In genomic region chr6:55176958-55177357, GRCh38 we compare ENCODE assay signal across 20 cellular contexts. TPM values are rescaled to one million over a fixed set of nuclear protein-coding genes. Genes with fewer than 3 reads are reported as not detected.
A peak's percentile ranks its signal among the peaks of the same experiment; 100 is the strongest.
DNase-seq lines count a peak whose midpoint lies in the region; ATAC-seq and TF ChIP-seq lines count a peak whose summit lies in the region.
"Had no signal": no experiment of that assay in that cellular context is flagged by ENCODE, and none has a peak within 500 bp of the region (broad histone marks: within the 10 kb centered on the region; RNA-seq: fewer than 3 reads in every experiment).

No MANE protein-coding gene starts in this region.

- H2BK15ac ChIP-seq in mesenchymal stem cell (ENCODE audit: low read depth, poor library complexity, severe bottlenecking) = no peak overlapping the region

- H3K27me3 ChIP-seq in DND-41 (ENCODE audit: insufficient read depth, low read length, poor library complexity) (no peaks in the 10 kb centered on the region), mesenchymal stem cell (ENCODE audit: control insufficient read depth in 1 of 2, insufficient read depth in 1 of 2, low read length in 2 of 2) (peaks cover 21 to 42% of the 10 kb centered on the region in 2 experiments), left lung (peaks cover 11 to 40% of the 10 kb centered on the region in 2 donors)
- H3K27me3 ChIP-seq: BLaER1 had no signal

- TF ChIP-seq CTCF in DND-41 (IDR thresholded peaks at IDR 0.05; ENCODE audit: borderline replicate concordance, extremely low read depth, low read length, poor library complexity, severe bottlenecking) = no peak
- TF ChIP-seq CTCF in brain (conservative IDR thresholded peaks at IDR 0.05) = no peak
- no peak for TF ChIP-seq CTCF in left lung (IDR thresholded peaks at IDR 0.05)

- H2AK5ac ChIP-seq in mesenchymal stem cell (ENCODE audit: low read length, severe bottlenecking) = no peak overlapping the region

- H3K27ac ChIP-seq in DND-41 (ENCODE audit: low read length) (no peak overlapping the region), mesenchymal stem cell (ENCODE audit: low read length, poor library complexity, severe bottlenecking) (no peak overlapping the region), left lung (no peak overlapping the region)
- H3K27ac ChIP-seq: BLaER1, gastroesophageal sphincter had no signal

- H3K4me3 ChIP-seq in DND-41 (ENCODE audit: low read depth in 1 of 2, low read length in 2 of 2) = no peak overlapping the region
- no peak overlapping the region for H3K4me3 ChIP-seq in mesenchymal stem cell (ENCODE audit: insufficient read depth in 1 of 2, low read depth in 1 of 2, low read length in 2 of 2)
- no peak overlapping the region for H3K4me3 ChIP-seq in left lung
- H3K4me3 ChIP-seq: BLaER1, gastroesophageal sphincter had no signal

- no peak overlapping the region for H3K4ac ChIP-seq in mesenchymal stem cell (ENCODE audit: low read depth in 1 of 2, low read length in 2 of 2)

- no peak overlapping the region for H2AFZ ChIP-seq in DND-41 (ENCODE audit: low read depth, low read length)
- no peak overlapping the region for H2AFZ ChIP-seq in mesenchymal stem cell (ENCODE audit: low read depth, low read length)

- peak overlapping the region in 2 of 5 experiments; percentile 0 to 25 for H3K27ac Mint-ChIP-seq in brain
- H3K27ac Mint-ChIP-seq: activated T-helper 1 cell treated with anti-CD3 and anti-CD28 coated beads, Interleukin-12 subunit alpha, Interleukin-12 subunit beta, Interleukin-2, Interleukin-4 antibody, amounts not matched to agents 30 ng/mL and 10 ng/mL and 1 ng/mL, durations not matched to agents 14 hours and 24 hours and 36 hours; mesothelial cell of epicardium had no signal

- H3K4me3 Mint-ChIP-seq in brain = peak overlapping the region in 4 of 5 experiments; percentile 56 to 85 (median 78)
- H3K4me3 Mint-ChIP-seq: activated T-helper 1 cell treated with anti-CD3 and anti-CD28 coated beads, Interleukin-12 subunit alpha, Interleukin-12 subunit beta, Interleukin-2, Interleukin-4 antibody, amounts not matched to agents 30 ng/mL and 10 ng/mL and 1 ng/mL, durations not matched to agents 14 hours and 24 hours and 36 hours; mesothelial cell of epicardium had no signal

- no peaks in the 10 kb centered on the region for H3K9me3 ChIP-seq in DND-41 (ENCODE audit: insufficient read depth, low read length, severe bottlenecking)
- no peaks in the 10 kb centered on the region for H3K9me3 ChIP-seq in mesenchymal stem cell (ENCODE audit: control insufficient read depth, low read length)
- H3K9me3 ChIP-seq in left lung = no peaks in the 10 kb centered on the region
- H3K9me3 ChIP-seq: BLaER1, gastroesophageal sphincter had no signal

- H3K9ac ChIP-seq in DND-41 (ENCODE audit: low read depth, low read length) (no peak overlapping the region), mesenchymal stem cell (ENCODE audit: low read length) (no peak overlapping the region)
- H3K9ac ChIP-seq: BLaER1 had no signal

- H3K23ac ChIP-seq in mesenchymal stem cell (ENCODE audit: low read length in 2 of 2) = no peak overlapping the region

- H3K9me3 Mint-ChIP-seq in brain = peaks cover 0 to 3% (median 0%) of the 10 kb centered on the region in 5 experiments
- H3K9me3 Mint-ChIP-seq: activated T-helper 1 cell treated with anti-CD3 and anti-CD28 coated beads, Interleukin-12 subunit alpha, Interleukin-12 subunit beta, Interleukin-2, Interleukin-4 antibody, amounts not matched to agents 30 ng/mL and 10 ng/mL and 1 ng/mL, durations not matched to agents 14 hours and 24 hours and 36 hours; mesothelial cell of epicardium had no signal

- H3K36me3 ChIP-seq in DND-41 (ENCODE audit: insufficient read depth, low read length) (no peaks in the 10 kb centered on the region), mesenchymal stem cell (ENCODE audit: control insufficient read depth in 1 of 2, insufficient read depth in 2 of 2, low read depth in 1 of 2, low read length in 2 of 2) (no peaks in the 10 kb centered on the region), left lung (no peaks in the 10 kb centered on the region)
- H3K36me3 ChIP-seq: BLaER1, gastroesophageal sphincter had no signal

- H4K8ac ChIP-seq in mesenchymal stem cell (ENCODE audit: low read length) = no peak overlapping the region

- H3K4me2 ChIP-seq in DND-41 (ENCODE audit: insufficient read depth, low read length) = no peak overlapping the region
- no peak overlapping the region for H3K4me2 ChIP-seq in mesenchymal stem cell (ENCODE audit: low read length, poor library complexity, severe bottlenecking)
- H3K4me2 ChIP-seq: BLaER1 had no signal

- intact Hi-C loops in left lung (cut with DNase I) = no loop called here

- H3K4me1 Mint-ChIP-seq in brain = peaks cover 27% of the 10 kb centered on the region

- no peaks in the 10 kb centered on the region for H4K20me1 ChIP-seq in DND-41 (ENCODE audit: insufficient read depth, low read length)
- H4K20me1 ChIP-seq: BLaER1 had no signal

- no peak overlapping the region for H4K91ac ChIP-seq in mesenchymal stem cell (ENCODE audit: low read length)

- no peak for DNase-seq in DND-41
- DNase-seq in LHCN-M2 (ENCODE audit: low read depth) = peak; percentile 0
- DNase-seq in mesenchymal stem cell = peak; percentile 30
- no peak for DNase-seq in left lung
- no peak for DNase-seq in 8988T
- DNase-seq in NCI-H510A treated with DMSO at 0.1 percent for 48 hours (lab: John Stamatoyannopoulos, UW) = no peak
- DNase-seq in SIG-M5 treated with dmso at 0.1 percent for 504 hours (lab: John Stamatoyannopoulos, UW; ENCODE audit: unreplicated experiment) = no peak
- DNase-seq: amygdala; effector CD4-positive, alpha-beta T cell; NCI-H2029 treated with DMSO at 0.1 percent for 48 hours; SHP77 treated with DMSO at 0.1 percent for 48 hours; stimulated activated CD4-positive, alpha-beta T cell treated with anti-CD3 and anti-CD28 coated beads, Interleukin-12 subunit alpha, Interleukin-12 subunit beta, amount 100 ng/mL, for 4 hours; T1000 had no signal

- H3K79me1 ChIP-seq in mesenchymal stem cell (replicated peaks; ENCODE audit: low read length, poor library complexity, severe bottlenecking) = no peaks in the 10 kb centered on the region

- no peak overlapping the region for H2BK120ac ChIP-seq in mesenchymal stem cell (ENCODE audit: low read depth, low read length)

- no peak overlapping the region for H3K14ac ChIP-seq in mesenchymal stem cell (ENCODE audit: low read length in 2 of 2)

- no peaks in the 10 kb centered on the region for H3K79me2 ChIP-seq in DND-41 (ENCODE audit: insufficient read depth, low read length)

- no peak overlapping the region for H3K18ac ChIP-seq in mesenchymal stem cell (ENCODE audit: low read depth in 1 of 2, low read length in 2 of 2)

- no peaks in the 10 kb centered on the region for H3K4me1 ChIP-seq in DND-41 (ENCODE audit: insufficient read depth, low read length)
- peaks cover 10% of the 10 kb centered on the region for H3K4me1 ChIP-seq in mesenchymal stem cell (ENCODE audit: control insufficient read depth, insufficient read depth, low read depth, low read length)
- no peaks in the 10 kb centered on the region for H3K4me1 ChIP-seq in left lung

- H3K36me3 Mint-ChIP-seq in brain = no peaks in the 10 kb centered on the region
- H3K36me3 Mint-ChIP-seq: mesothelial cell of epicardium had no signal

- peaks cover 44% of the 10 kb centered on the region for H3K27me3 Mint-ChIP-seq in brain

- peak; percentile 27; the same call in 1 of the 3 replicates for ATAC-seq in DND-41 (ENCODE audit: insufficient read depth, low read depth)
- no peak for ATAC-seq in left lung
- ATAC-seq: gastroesophageal sphincter had no signal

- no peak overlapping the region for H2BK5ac ChIP-seq in mesenchymal stem cell (ENCODE audit: low read depth, low read length, poor library complexity, severe bottlenecking)

- no peak overlapping the region for H2BK12ac ChIP-seq in mesenchymal stem cell (ENCODE audit: low read length in 2 of 2)

RNA-seq across cellular contexts. Expression of gene HCRTR2, which starts 2.6 kb away (rescaled TPM):
- total RNA-seq in LHCN-M2 (2014; rRNA removed) (not detected in 2 replicates), left lung (not detected)
- not detected for polyA plus RNA-seq in LHCN-M2 (2012)
- not detected for polyA plus RNA-seq in brain (ENCODE audit: insufficient read depth, low read depth, low replicate concordance)
- not detected for polyA plus RNA-seq in mesenchymal stem cell (2013, experiment 1 of 2)
- polyA plus RNA-seq in mesenchymal stem cell (2013, experiment 2 of 2) = 0.05 TPM
- total RNA-seq: activated T-helper 1 cell treated with anti-CD3 and anti-CD28 coated beads, Interleukin-12 subunit alpha, Interleukin-12 subunit beta, Interleukin-2, Interleukin-4 antibody, amounts not matched to agents 30 ng/mL and 10 ng/mL and 1 ng/mL, durations not matched to agents 14 hours and 24 hours and 36 hours; H4; osteocyte had no signal

Comparison
In these comparisons a context has a peak if more than half of its experiments do, and no peak if none do; other contexts are left out.
1. DNase-seq: peak in LHCN-M2 (single experiment) and mesenchymal stem cell (single experiment); none in DND-41 (single experiment), left lung (0 of 2), 8988T (single experiment), NCI-H510A treated with DMSO at 0.1 percent for 48 hours (single experiment) and SIG-M5 treated with dmso at 0.1 percent for 504 hours (single experiment).